Comparison of ENCODE assay signal across 13 cellular contexts in the genomic region with DNA sequence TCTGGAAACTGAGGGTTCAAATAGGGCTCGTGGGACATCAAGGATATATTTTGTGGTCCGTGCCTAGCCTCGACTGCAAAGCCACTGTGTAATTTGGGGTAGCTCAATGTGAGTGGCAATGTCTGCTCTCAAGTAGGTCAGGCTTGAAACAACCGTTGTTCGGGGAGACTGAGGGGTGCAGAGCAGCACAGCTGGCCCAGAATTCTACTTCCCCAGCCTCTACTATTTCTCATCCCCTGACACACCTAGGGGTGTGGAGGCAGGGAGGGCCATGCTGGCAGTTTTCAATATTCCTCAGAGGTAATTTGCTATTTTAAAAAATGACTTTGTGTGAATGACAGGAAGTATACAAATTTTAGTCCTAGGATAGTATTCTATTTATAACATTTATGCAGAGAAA. TPM values are rescaled to one million over a fixed set of nuclear protein-coding genes. Genes with fewer than 3 reads are reported as not detected.
DNase-seq lines count a peak whose midpoint lies in the region; ATAC-seq and TF ChIP-seq lines count a peak whose summit lies in the region.
"Had no signal": no experiment of that assay in that cellular context is flagged by ENCODE, and none has a peak within 500 bp of the region (broad histone marks: within the 10 kb centered on the region; RNA-seq: fewer than 3 reads in every experiment).

No MANE protein-coding gene starts in this region.

- no peaks in the 10 kb centered on the region for H3K36me3 Mint-ChIP-seq in activated naive CD8-positive, alpha-beta T cell treated with anti-CD3 and anti-CD28 coated beads, Interleukin-2, amount 50 U/mL, for 24 hours (ENCODE audit: low read depth)
- H3K36me3 Mint-ChIP-seq in activated naive CD8-positive, alpha-beta T cell treated with anti-CD3 and anti-CD28 coated beads for 36 hours = no peaks in the 10 kb centered on the region

- peaks cover 7% of the 10 kb centered on the region for H3K4me1 Mint-ChIP-seq in activated naive CD8-positive, alpha-beta T cell treated with anti-CD3 and anti-CD28 coated beads, Interleukin-2, amount 50 U/mL, for 24 hours
- peaks cover 6% of the 10 kb centered on the region for H3K4me1 Mint-ChIP-seq in activated naive CD8-positive, alpha-beta T cell treated with anti-CD3 and anti-CD28 coated beads for 36 hours

- no peak for ATAC-seq in activated naive CD8-positive, alpha-beta T cell treated with anti-CD3 and anti-CD28 coated beads, Interleukin-2, amount 50 U/mL, for 24 hours
- ATAC-seq in mucosa of descending colon (peak; percentile 18), HG02588 (IDR thresholded peaks at IDR 0.05; ENCODE audit: unreplicated experiment) (no peak)
- ATAC-seq: activated T-cell treated with anti-CD3 and anti-CD28 coated beads, Interleukin-2, amount 50 U/mL, for 4 hours; Panc1; pancreas had no signal

- no peaks in the 10 kb centered on the region for H3K9me3 Mint-ChIP-seq in activated naive CD8-positive, alpha-beta T cell treated with anti-CD3 and anti-CD28 coated beads, Interleukin-2, amount 50 U/mL, for 24 hours
- H3K9me3 Mint-ChIP-seq in activated naive CD8-positive, alpha-beta T cell treated with anti-CD3 and anti-CD28 coated beads for 36 hours = no peaks in the 10 kb centered on the region
- H3K9me3 Mint-ChIP-seq: activated T-cell treated with anti-CD3 and anti-CD28 coated beads, Interleukin-2, amount 50 U/mL, for 4 hours had no signal

- peaks cover 50% of the 10 kb centered on the region for H3K27me3 Mint-ChIP-seq in activated naive CD8-positive, alpha-beta T cell treated with anti-CD3 and anti-CD28 coated beads, Interleukin-2, amount 50 U/mL, for 24 hours
- peaks cover 73% of the 10 kb centered on the region for H3K27me3 Mint-ChIP-seq in activated naive CD8-positive, alpha-beta T cell treated with anti-CD3 and anti-CD28 coated beads for 36 hours

- no peaks in the 10 kb centered on the region for H3K27me3 ChIP-seq in tibial artery

- TF ChIP-seq CTCF in coronary artery (IDR thresholded peaks at IDR 0.05) (no peak), mucosa of descending colon (IDR thresholded peaks at IDR 0.05) (no peak), tibial artery (IDR thresholded peaks at IDR 0.05) (no peak)

- no peaks in the 10 kb centered on the region for H3K9me3 ChIP-seq in mucosa of descending colon
- H3K9me3 ChIP-seq in tibial artery = no peaks in the 10 kb centered on the region
- H3K9me3 ChIP-seq: pancreas had no signal

- intact Hi-C loops in mucosa of descending colon (cut with DNase I, micrococcal nuclease) (no loop called here), tibial artery (cut with DNase I; ENCODE audit: low total_unique reads) (no loop called here)

- in situ Hi-C loops in KBM-7 (cut with MboI; ENCODE audit: low pct_unique_long_range_greater_than_20kb, low sequenced_read_pairs) = no loop called here

- H3K4me3 ChIP-seq in coronary artery (peak overlapping the region; percentile 15), mucosa of descending colon (no peak overlapping the region), tibial artery (no peak overlapping the region)

- DNase-seq in activated naive CD8-positive, alpha-beta T cell treated with anti-CD3 and anti-CD28 coated beads, Interleukin-2, amount 50 U/mL, for 24 hours = no peak
- no peak for DNase-seq in activated naive CD8-positive, alpha-beta T cell treated with anti-CD3 and anti-CD28 coated beads for 36 hours
- DNase-seq in coronary artery (ENCODE audit: low spot score) (no peak), mucosa of descending colon (peak in 1 of 3 donors; percentile 31), tibial artery (no peak), KBM-7 (no peak)
- no peak for DNase-seq in activated CD4-positive, alpha-beta T cell treated with anti-CD3 and anti-CD28 coated beads for 4 hours
- DNase-seq: activated T-cell treated with anti-CD3 and anti-CD28 coated beads, Interleukin-2, amount 50 U/mL, for 4 hours; DMS153; NCI-H446; pancreas had no signal

- peak overlapping the region; percentile 7 for H3K4me3 Mint-ChIP-seq in activated naive CD8-positive, alpha-beta T cell treated with anti-CD3 and anti-CD28 coated beads, Interleukin-2, amount 50 U/mL, for 24 hours
- no peak overlapping the region for H3K4me3 Mint-ChIP-seq in activated naive CD8-positive, alpha-beta T cell treated with anti-CD3 and anti-CD28 coated beads for 36 hours
- H3K4me3 Mint-ChIP-seq: activated T-cell treated with anti-CD3 and anti-CD28 coated beads, Interleukin-2, amount 50 U/mL, for 4 hours had no signal

- H3K27ac Mint-ChIP-seq in activated naive CD8-positive, alpha-beta T cell treated with anti-CD3 and anti-CD28 coated beads, Interleukin-2, amount 50 U/mL, for 24 hours = no peak overlapping the region
- no peak overlapping the region for H3K27ac Mint-ChIP-seq in activated naive CD8-positive, alpha-beta T cell treated with anti-CD3 and anti-CD28 coated beads for 36 hours

- peaks cover 31% of the 10 kb centered on the region for H3K4me1 ChIP-seq in mucosa of descending colon (ENCODE audit: low read depth)
- peaks cover 0 to 45% (median 25%) of the 10 kb centered on the region in 4 donors for H3K4me1 ChIP-seq in tibial artery

- H3K36me3 ChIP-seq in mucosa of descending colon (ENCODE audit: low read depth) (no peaks in the 10 kb centered on the region), tibial artery (no peaks in the 10 kb centered on the region)
- H3K36me3 ChIP-seq: pancreas had no signal

- H3K27ac ChIP-seq in coronary artery (peak overlapping the region in 1 of 2 donors; percentile 68), tibial artery (peak overlapping the region; percentile 49 to 88)

RNA-seq across cellular contexts. Expression of gene DAB2, which starts 1.4 kb away (rescaled TPM):
- under 1 TPM; 0.25 to 0.28 TPM for total RNA-seq in activated naive CD8-positive, alpha-beta T cell treated with anti-CD3 and anti-CD28 coated beads for 36 hours
- total RNA-seq in mucosa of descending colon = 10 to 100 TPM; 55.7 to 75.1 (median 65.8) TPM

Comparison
In these comparisons a context has a peak if more than half of its experiments do, and no peak if none do; other contexts are left out.
1. RNA of gene DAB2, which starts 1.4 kb away (total RNA-seq): 55.7 to 75.1 TPM in mucosa of descending colon; 0.25 to 0.28 TPM in activated naive CD8-positive, alpha-beta T cell treated with anti-CD3 and anti-CD28 coated beads for 36 hours; every median in the first group is over 10 times any median in the second.